Comparison of ENCODE assay signal across 15 cellular contexts in genomic region chr21:34892196-34892595, GRCh38.
A peak's percentile ranks its signal among the peaks of the same experiment; 100 is the strongest.
DNase-seq lines count a peak whose midpoint lies in the region; ATAC-seq and TF ChIP-seq lines count a peak whose summit lies in the region.
"Had no signal": no experiment of that assay in that cellular context is flagged by ENCODE, and none has a peak within 500 bp of the region (broad histone marks: within the 10 kb centered on the region; RNA-seq: fewer than 3 reads in every experiment).

No MANE protein-coding gene starts in this region.

- intact Hi-C loops in natural killer cell (cut with micrococcal nuclease) (loop anchor here (5.0 kb wide), 1 partner anchor 90 kb away; no protein-coding TSS in a partner anchor), thyroid gland (cut with DNase I) (loop anchor here (10.0 kb wide), 1 partner anchor 1133 kb away; no protein-coding TSS in a partner anchor), PC-9 (cut with micrococcal nuclease; ENCODE audit: unreplicated experiment) (loop anchor here (5.0 kb wide), 3 partner anchors 75 to 1135 kb away; no protein-coding TSS in a partner anchor)

- H4K20me1 ChIP-seq in MM.1S (ENCODE audit: insufficient read depth, low read length) (no peaks in the 10 kb centered on the region), PC-9 (ENCODE audit: insufficient read depth) (peaks cover 7% of the 10 kb centered on the region; the same call in 1 of the 2 replicates)

- POLR2A ChIA-PET in PC-9 (lab: Charles Lee; ENCODE audit: unreplicated experiment): no interaction called here

- no peaks in the 10 kb centered on the region for H3K4me1 ChIP-seq in MM.1S (ENCODE audit: low read length)
- H3K4me1 ChIP-seq in thyroid gland: peaks cover 11 to 18% of the 10 kb centered on the region in 2 donors
- H3K4me1 ChIP-seq in PC-9 (replicated peaks; ENCODE audit: insufficient read depth): no peaks in the 10 kb centered on the region

- peaks cover 21% of the 10 kb centered on the region for H3K27me3 Mint-ChIP-seq in T-helper 1 cell treated with Interleukin-12 subunit alpha and Interleukin-12 subunit beta and Interleukin-4 antibody, amounts not matched to agents 30 μg/mL and 1 μg/mL, for 36 hours (ENCODE audit: low read depth)
- no peaks in the 10 kb centered on the region for H3K27me3 Mint-ChIP-seq in activated naive CD8-positive, alpha-beta T cell
- no peaks in the 10 kb centered on the region for H3K27me3 Mint-ChIP-seq in natural killer cell (ENCODE audit: low read depth in 2 of 2)

- no peak overlapping the region for H3K27ac ChIP-seq in MM.1S (ENCODE audit: low read length)
- H3K27ac ChIP-seq in thyroid gland: no peak overlapping the region
- H3K27ac ChIP-seq in PC-9: no peak overlapping the region
- H3K27ac ChIP-seq: ovary had no signal

- H3K4me3 ChIP-seq in MM.1S (ENCODE audit: low read length) (no peak overlapping the region), thyroid gland (replicated peaks in 1 of 3) (no peak overlapping the region), PC-9 (no peak overlapping the region)
- H3K4me3 ChIP-seq: ovary had no signal

- BruUV-seq in PC-9 (replicated peaks; lab: Mats Ljungman, UMichigan): no TSS peak

- peaks cover 25% of the 10 kb centered on the region for H3K4me1 Mint-ChIP-seq in T-helper 1 cell treated with Interleukin-12 subunit alpha and Interleukin-12 subunit beta and Interleukin-4 antibody, amounts not matched to agents 30 μg/mL and 1 μg/mL, for 36 hours (ENCODE audit: low read depth)
- peaks cover 58% of the 10 kb centered on the region for H3K4me1 Mint-ChIP-seq in activated naive CD8-positive, alpha-beta T cell (ENCODE audit: low read depth)
- H3K4me1 Mint-ChIP-seq in natural killer cell: peaks cover 33 to 45% of the 10 kb centered on the region in 2 donors

- no peak for ATAC-seq in natural killer cell
- ATAC-seq: left lobe of liver; stimulated activated naive CD8-positive, alpha-beta T cell treated with anti-CD3 and anti-CD28 coated beads, Interleukin-15, Interleukin-2, amounts not matched to agents 100 U/mL and 50 U/mL, for 24 hours had no signal

- TF ChIP-seq POLR2A in thyroid gland (IDR thresholded peaks at IDR 0.05): no peak

- H3K9me3 Mint-ChIP-seq in T-helper 1 cell treated with Interleukin-12 subunit alpha and Interleukin-12 subunit beta and Interleukin-4 antibody, amounts not matched to agents 30 μg/mL and 1 μg/mL, for 36 hours: no peaks in the 10 kb centered on the region
- no peaks in the 10 kb centered on the region for H3K9me3 Mint-ChIP-seq in activated naive CD8-positive, alpha-beta T cell (ENCODE audit: low read depth)
- H3K9me3 Mint-ChIP-seq in natural killer cell: no peaks in the 10 kb centered on the region

- no peak overlapping the region for H3K4me2 ChIP-seq in MM.1S (ENCODE audit: low read depth, low read length)
- no peak overlapping the region for H3K4me2 ChIP-seq in PC-9

- CTCF ChIA-PET in PC-9 (lab: Charles Lee): no interaction called here

- H3F3A ChIP-seq in MM.1S (ENCODE audit: insufficient read depth, low read length) (peaks cover 19% of the 10 kb centered on the region), PC-9 (ENCODE audit: insufficient read depth, low read depth) (peaks cover 26% of the 10 kb centered on the region)

- H3K4me3 Mint-ChIP-seq in T-helper 1 cell treated with Interleukin-12 subunit alpha and Interleukin-12 subunit beta and Interleukin-4 antibody, amounts not matched to agents 30 μg/mL and 1 μg/mL, for 36 hours: no peak overlapping the region
- peak overlapping the region; percentile 65 for H3K4me3 Mint-ChIP-seq in activated naive CD8-positive, alpha-beta T cell
- peak overlapping the region; percentile 55 for H3K4me3 Mint-ChIP-seq in natural killer cell

- H3K36me3 Mint-ChIP-seq in T-helper 1 cell treated with Interleukin-12 subunit alpha and Interleukin-12 subunit beta and Interleukin-4 antibody, amounts not matched to agents 30 μg/mL and 1 μg/mL, for 36 hours (ENCODE audit: low read depth): peaks cover 9% of the 10 kb centered on the region
- peaks cover 3% of the 10 kb centered on the region for H3K36me3 Mint-ChIP-seq in activated naive CD8-positive, alpha-beta T cell
- H3K36me3 Mint-ChIP-seq in natural killer cell: no peaks in the 10 kb centered on the region

- H3K9ac ChIP-seq in MM.1S (ENCODE audit: low read length): no peak overlapping the region

- H3K9me3 ChIP-seq in MM.1S (replicated peaks; ENCODE audit: insufficient read depth, low read length) (no peaks in the 10 kb centered on the region), thyroid gland (no peaks in the 10 kb centered on the region), PC-9 (ENCODE audit: insufficient read depth, low read depth) (no peaks in the 10 kb centered on the region)
- H3K9me3 ChIP-seq: ovary had no signal

- H3K9me2 ChIP-seq in MM.1S (replicated peaks; ENCODE audit: insufficient read depth, low read length) (no peaks in the 10 kb centered on the region), PC-9 (ENCODE audit: insufficient read depth) (no peaks in the 10 kb centered on the region)

- H3K27me3 ChIP-seq in MM.1S (replicated peaks; ENCODE audit: insufficient read depth, low read length) (peaks cover 25% of the 10 kb centered on the region), thyroid gland (peaks cover 14% of the 10 kb centered on the region), PC-9 (ENCODE audit: insufficient read depth, low read depth) (no peaks in the 10 kb centered on the region)
- H3K27me3 ChIP-seq: ovary had no signal

- peak overlapping the region; percentile 8 for H3K27ac Mint-ChIP-seq in T-helper 1 cell treated with Interleukin-12 subunit alpha and Interleukin-12 subunit beta and Interleukin-4 antibody, amounts not matched to agents 30 μg/mL and 1 μg/mL, for 36 hours
- H3K27ac Mint-ChIP-seq in activated naive CD8-positive, alpha-beta T cell: peak overlapping the region; percentile 70
- H3K27ac Mint-ChIP-seq in natural killer cell: peak overlapping the region in 1 of 2 donors; percentile 11

- H3K36me3 ChIP-seq in MM.1S (replicated peaks; ENCODE audit: insufficient read depth, low read length) (no peaks in the 10 kb centered on the region), thyroid gland (no peaks in the 10 kb centered on the region), PC-9 (ENCODE audit: low read depth) (peaks cover 5% of the 10 kb centered on the region; the same call in 1 of the 2 replicates)
- H3K36me3 ChIP-seq: ovary had no signal

- H2AFZ ChIP-seq in MM.1S (ENCODE audit: low read length): no peak overlapping the region
- H2AFZ ChIP-seq in PC-9: no peak overlapping the region

- no peak for DNase-seq in T-helper 1 cell
- peak; percentile 26 for DNase-seq in MM.1S
- no peak for DNase-seq in natural killer cell
- DNase-seq in activated gamma-delta T cell treated with Interleukin-2 at 50 U/mL for 16 hours: no peak
- DNase-seq in thyroid gland: no peak
- DNase-seq in PC-9: no peak
- DNase-seq: activated CD8-positive, alpha-beta memory T cell treated with anti-CD3 and anti-CD28 coated beads, Interleukin-2, amount 50 U/mL, for 48 hours; NCI-H1105 treated with DMSO at 0.1 percent for 48 hours; NCI-H774; ovary; stimulated activated naive CD8-positive, alpha-beta T cell treated with anti-CD3 and anti-CD28 coated beads, Interleukin-15, Interleukin-2, amounts not matched to agents 100 U/mL and 50 U/mL, for 24 hours; T-helper 9 cell had no signal

- TF ChIP-seq CTCF in MM.1S (IDR thresholded peaks at IDR 0.05; ENCODE audit: low read length) (no peak), natural killer cell (IDR thresholded peaks at IDR 0.05) (no peak), thyroid gland (IDR thresholded peaks at IDR 0.05) (no peak), PC-9 (conservative IDR thresholded peaks at IDR 0.05) (no peak)

- H3K79me2 ChIP-seq in MM.1S (ENCODE audit: low read length): no peaks in the 10 kb centered on the region
- peaks cover 16% of the 10 kb centered on the region for H3K79me2 ChIP-seq in PC-9 (ENCODE audit: low read depth)
